ENCODE assay signal across 16 cellular contexts in genomic region chr12:50551866-50552265, GRCh38.
"Had no signal": no experiment of that assay in that cellular context is flagged by ENCODE, and none has a peak within 500 bp of the region (broad histone marks: within the 10 kb centered on the region; RNA-seq: fewer than 3 reads in every experiment).

No MANE protein-coding gene starts in this region.

- ATAC-seq: activated CD4-positive, CD25-positive, alpha-beta regulatory T cell treated with anti-CD3 and anti-CD28 coated beads, Interleukin-2, amount 50 U/mL, for 24 hours; heart left ventricle; left colon; lower lobe of right lung had no signal

- H3K4me3 Mint-ChIP-seq: neural crest cell had no signal

- H3K9me3 Mint-ChIP-seq: neural crest cell had no signal

- DNase-seq: activated CD4-positive, alpha-beta T cell treated with anti-CD3 and anti-CD28 coated beads, Interleukin-2, amount 50 U/mL, for 4 hours; activated effector memory CD4-positive, alpha-beta T cell treated with Interleukin-2 at 50 U/mL for 16 hours; activated naive CD4-positive, alpha-beta T cell treated with anti-CD3 and anti-CD28 coated beads, Interleukin-2, amount 50 U/mL, for 16 hours; brain microvascular endothelial cell; cortex of kidney; effector CD8-positive, alpha-beta T cell; heart left ventricle; left colon; lower lobe of right lung; midbrain; ovary; sigmoid colon; spleen; thyroid gland had no signal
